In the genomic region with DNA sequence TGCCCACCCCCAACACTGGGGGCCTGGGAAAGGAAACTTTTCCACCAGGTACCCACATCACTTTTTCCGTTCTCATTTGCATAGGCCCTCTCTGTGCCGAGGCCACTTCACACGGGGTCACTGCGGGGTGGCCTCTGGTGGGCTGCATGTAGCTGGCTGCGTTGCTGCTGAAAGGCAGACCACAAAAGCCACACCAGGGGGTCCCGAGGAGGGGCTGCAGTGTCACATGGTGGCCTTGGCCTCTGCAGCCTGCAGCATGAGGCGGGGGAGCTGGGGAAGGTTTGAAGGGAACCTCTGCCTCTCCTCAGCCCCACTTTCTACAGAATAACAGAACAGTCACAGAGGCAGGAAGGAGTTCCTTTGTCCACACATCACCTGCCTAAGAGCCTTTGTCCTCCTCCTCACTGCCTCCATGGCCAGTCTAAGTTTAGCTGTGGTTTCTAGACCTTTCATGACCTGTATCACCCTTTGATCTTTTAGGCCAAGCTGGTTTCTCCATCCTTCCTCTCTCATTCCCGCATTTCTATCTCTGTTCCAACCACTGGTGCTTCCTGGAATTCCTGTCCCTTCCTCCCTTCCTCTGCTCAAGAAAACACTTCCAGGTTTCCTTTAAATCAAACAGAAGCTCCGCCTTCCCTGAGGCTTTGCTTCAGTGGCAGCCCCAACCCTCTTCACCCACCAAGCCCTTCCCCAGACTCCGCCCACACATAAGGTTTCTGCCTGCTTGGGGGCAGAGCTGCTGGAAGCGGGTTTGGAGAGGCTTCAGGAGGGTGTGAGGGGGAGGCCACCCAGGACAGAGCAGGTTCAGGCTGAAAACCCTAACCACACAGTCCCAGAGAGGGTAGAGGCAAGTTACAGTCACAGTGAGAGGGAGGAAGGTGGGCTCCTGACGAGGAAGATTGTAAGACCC, we compare ENCODE assay signal across 13 cellular contexts.
DNase-seq lines count a peak whose midpoint lies in the region; ATAC-seq lines count a peak whose summit lies in the region.
"Had no signal": no experiment of that assay in that cellular context is flagged by ENCODE, and none has a peak within 500 bp of the region (broad histone marks: within the 10 kb centered on the region; RNA-seq: fewer than 3 reads in every experiment).

No MANE protein-coding gene starts in this region.

- POLR2A ChIA-PET in activated naive CD8-positive, alpha-beta T cell treated with anti-CD3 and anti-CD28 coated beads, Interleukin-2, amount 10 ng/mL, durations not matched to agents 7 days and 5 days (lab: Charles Lee), result no interaction called here

- intact Hi-C loops in sciatic nerve (cut with DNase I), result no loop called here
- intact Hi-C loops in activated CD4-positive, alpha-beta T cell treated with anti-CD3 and anti-CD28 coated beads, Interleukin-2, amount 10 ng/mL, durations not matched to agents 24 days and 14 days (cut with micrococcal nuclease), result no loop called here

- DNase-seq in NCI-H748 (lab: John Stamatoyannopoulos, UW; ENCODE audit: unreplicated experiment) (peak; percentile 6), NCI-H748 treated with DMSO at 0.1 percent for 48 hours (lab: John Stamatoyannopoulos, UW) (no peak), NCI-H187 (lab: John Stamatoyannopoulos, UW) (peak; percentile 11 to 52), sciatic nerve (ENCODE audit: low spot score) (peak; percentile 51), NCI-H1694 (lab: John Stamatoyannopoulos, UW) (no peak)
- DNase-seq in activated naive CD8-positive, alpha-beta T cell treated with anti-CD3 and anti-CD28 coated beads, Interleukin-2, amount 10 ng/mL, durations not matched to agents 7 days and 5 days, result peak; percentile 26
- no peak for DNase-seq in activated T-cell treated with anti-CD3 and anti-CD28 coated beads, Interleukin-2, amount 50 U/mL, for 48 hours
- no peak for DNase-seq in activated CD4-positive, alpha-beta T cell treated with anti-CD3 and anti-CD28 coated beads, Interleukin-2, amount 10 ng/mL, durations not matched to agents 24 days and 14 days
- DNase-seq: activated CD4-positive, alpha-beta T cell treated with anti-CD3 and anti-CD28 coated beads, Interleukin-2, amount 50 U/mL, for 1 hour; effector memory CD4-positive, alpha-beta T cell; heart left ventricle; small intestine had no signal

- peaks cover 46% of the 10 kb centered on the region for H3K4me1 Mint-ChIP-seq in activated naive CD8-positive, alpha-beta T cell treated with anti-CD3 and anti-CD28 coated beads, Interleukin-2, amount 10 ng/mL, durations not matched to agents 7 days and 5 days
- peaks cover 21% of the 10 kb centered on the region for H3K4me1 Mint-ChIP-seq in activated CD4-positive, alpha-beta T cell treated with anti-CD3 and anti-CD28 coated beads, Interleukin-2, amount 10 ng/mL, durations not matched to agents 24 days and 14 days

- no peak for ATAC-seq in activated naive CD8-positive, alpha-beta T cell treated with anti-CD3 and anti-CD28 coated beads, Interleukin-2, amount 10 ng/mL, durations not matched to agents 7 days and 5 days (ENCODE audit: low read depth)
- no peak for ATAC-seq in sciatic nerve
- ATAC-seq: heart left ventricle, K562 had no signal

- H3K36me3 Mint-ChIP-seq in activated naive CD8-positive, alpha-beta T cell treated with anti-CD3 and anti-CD28 coated beads, Interleukin-2, amount 10 ng/mL, durations not matched to agents 7 days and 5 days, result no peaks in the 10 kb centered on the region
- H3K36me3 Mint-ChIP-seq in activated CD4-positive, alpha-beta T cell treated with anti-CD3 and anti-CD28 coated beads, Interleukin-2, amount 10 ng/mL, durations not matched to agents 24 days and 14 days (ENCODE audit: low read depth), result no peaks in the 10 kb centered on the region

- H3K27ac Mint-ChIP-seq in activated naive CD8-positive, alpha-beta T cell treated with anti-CD3 and anti-CD28 coated beads, Interleukin-2, amount 10 ng/mL, durations not matched to agents 7 days and 5 days, result peak overlapping the region; percentile 17
- H3K27ac Mint-ChIP-seq in activated CD4-positive, alpha-beta T cell treated with anti-CD3 and anti-CD28 coated beads, Interleukin-2, amount 10 ng/mL, durations not matched to agents 24 days and 14 days, result no peak overlapping the region

- peaks cover 3% of the 10 kb centered on the region for H3K27me3 Mint-ChIP-seq in activated naive CD8-positive, alpha-beta T cell treated with anti-CD3 and anti-CD28 coated beads, Interleukin-2, amount 10 ng/mL, durations not matched to agents 7 days and 5 days
- peaks cover 16% of the 10 kb centered on the region for H3K27me3 Mint-ChIP-seq in activated CD4-positive, alpha-beta T cell treated with anti-CD3 and anti-CD28 coated beads, Interleukin-2, amount 10 ng/mL, durations not matched to agents 24 days and 14 days

- peak overlapping the region; percentile 8 for H3K4me3 Mint-ChIP-seq in activated naive CD8-positive, alpha-beta T cell treated with anti-CD3 and anti-CD28 coated beads, Interleukin-2, amount 10 ng/mL, durations not matched to agents 7 days and 5 days
- no peak overlapping the region for H3K4me3 Mint-ChIP-seq in activated CD4-positive, alpha-beta T cell treated with anti-CD3 and anti-CD28 coated beads, Interleukin-2, amount 10 ng/mL, durations not matched to agents 24 days and 14 days

- no peaks in the 10 kb centered on the region for H3K9me3 Mint-ChIP-seq in activated naive CD8-positive, alpha-beta T cell treated with anti-CD3 and anti-CD28 coated beads, Interleukin-2, amount 10 ng/mL, durations not matched to agents 7 days and 5 days
- no peaks in the 10 kb centered on the region for H3K9me3 Mint-ChIP-seq in activated CD4-positive, alpha-beta T cell treated with anti-CD3 and anti-CD28 coated beads, Interleukin-2, amount 10 ng/mL, durations not matched to agents 24 days and 14 days

Comparison
In these comparisons a context has a peak if more than half of its experiments do, and no peak if none do; other contexts are left out.
1. DNase-seq: peak in NCI-H748 (single experiment), NCI-H187 (2 of 2), activated naive CD8-positive, alpha-beta T cell treated with anti-CD3 and anti-CD28 coated beads, Interleukin-2, amount 10 ng/mL, durations not matched to agents 7 days and 5 days (single experiment) and sciatic nerve (single experiment); none in NCI-H748 treated with DMSO at 0.1 percent for 48 hours (single experiment), activated T-cell treated with anti-CD3 and anti-CD28 coated beads, Interleukin-2, amount 50 U/mL, for 48 hours (0 of 2), activated CD4-positive, alpha-beta T cell treated with anti-CD3 and anti-CD28 coated beads, Interleukin-2, amount 10 ng/mL, durations not matched to agents 24 days and 14 days (single experiment) and NCI-H1694 (single experiment).